In genomic region chr10:61136151-61136550, GRCh38 we compare ENCODE assay signal across 15 cellular contexts.
DNase-seq lines count a peak whose midpoint lies in the region; ATAC-seq, FAIRE-seq and TF ChIP-seq lines count a peak whose summit lies in the region.
"Had no signal": no experiment of that assay in that cellular context is flagged by ENCODE, and none has a peak within 500 bp of the region (broad histone marks: within the 10 kb centered on the region; RNA-seq: fewer than 3 reads in every experiment).

No MANE protein-coding gene starts in this region.

- no peak overlapping the region for H2AFZ ChIP-seq in OCI-LY1 (ENCODE audit: low read length)

- peak overlapping the region; percentile 76 for H3K27ac ChIP-seq in OCI-LY1 (ENCODE audit: low read depth, low read length, poor library complexity, severe bottlenecking)
- H3K27ac ChIP-seq in testis: no peak overlapping the region
- H3K27ac ChIP-seq in CD4-positive, alpha-beta T cell (ENCODE audit: low read depth, low read length): no peak overlapping the region
- H3K27ac ChIP-seq: HL-60, thoracic aorta had no signal

- H3K9me3 ChIP-seq in OCI-LY1 (ENCODE audit: low read length) (no peaks in the 10 kb centered on the region; the same call in 1 of the 2 replicates), testis (no peaks in the 10 kb centered on the region)
- H3K9me3 ChIP-seq in CD4-positive, alpha-beta T cell (ENCODE audit: control insufficient read depth, low read length): no peaks in the 10 kb centered on the region
- H3K9me3 ChIP-seq: thoracic aorta had no signal

- no peak overlapping the region for H3K4me3 Mint-ChIP-seq in CD4-positive, alpha-beta T cell
- H3K4me3 Mint-ChIP-seq: activated T-helper 1 cell treated with anti-CD3 and anti-CD28 coated beads, Interleukin-12 subunit alpha, Interleukin-12 subunit beta, Interleukin-2, Interleukin-4 antibody, amounts not matched to agents 30 ng/mL and 10 ng/mL and 1 ng/mL, durations not matched to agents 14 hours and 24 hours and 36 hours had no signal

- H3K4me1 Mint-ChIP-seq in CD4-positive, alpha-beta T cell (ENCODE audit: low read depth): no peaks in the 10 kb centered on the region

- H3K27me3 ChIP-seq in OCI-LY1 (ENCODE audit: insufficient read depth, low read length) (no peaks in the 10 kb centered on the region), testis (no peaks in the 10 kb centered on the region)
- H3K27me3 ChIP-seq in CD4-positive, alpha-beta T cell (ENCODE audit: control insufficient read depth, insufficient read depth, low read length): no peaks in the 10 kb centered on the region

- H3K9me2 ChIP-seq in OCI-LY1 (ENCODE audit: low read depth, low read length): no peaks in the 10 kb centered on the region

- 84 to 88% methylated on average over 3 of the region's 3 CpGs for WGBS in testis, 2 donors

- H4K20me1 ChIP-seq in OCI-LY1 (ENCODE audit: insufficient read depth, low read length): no peaks in the 10 kb centered on the region

- no peak for ATAC-seq in HG03460 (IDR thresholded peaks at IDR 0.05; ENCODE audit: unreplicated experiment)
- no peak for ATAC-seq in CD4-positive, alpha-beta T cell (ENCODE audit: poor library complexity)

- no peaks in the 10 kb centered on the region for H3F3A ChIP-seq in OCI-LY1 (ENCODE audit: insufficient read depth, low read length)

- H3K36me3 ChIP-seq in OCI-LY1 (ENCODE audit: insufficient read depth, low read length) (no peaks in the 10 kb centered on the region), testis (ENCODE audit: low read depth, missing control alignments) (no peaks in the 10 kb centered on the region)
- H3K36me3 ChIP-seq: thoracic aorta had no signal

- no peaks in the 10 kb centered on the region for H3K36me3 Mint-ChIP-seq in CD4-positive, alpha-beta T cell (ENCODE audit: low read depth)

- H3K4me3 ChIP-seq in OCI-LY1 (ENCODE audit: low read depth, low read length, poor library complexity, severe bottlenecking) (no peak overlapping the region), epithelial cell of esophagus (ENCODE audit: low read length) (no peak overlapping the region), testis (no peak overlapping the region)
- H3K4me3 ChIP-seq: thoracic aorta had no signal

- no peaks in the 10 kb centered on the region for H3K9me3 Mint-ChIP-seq in CD4-positive, alpha-beta T cell
- H3K9me3 Mint-ChIP-seq: activated T-helper 1 cell treated with anti-CD3 and anti-CD28 coated beads, Interleukin-12 subunit alpha, Interleukin-12 subunit beta, Interleukin-2, Interleukin-4 antibody, amounts not matched to agents 30 ng/mL and 10 ng/mL and 1 ng/mL, durations not matched to agents 14 hours and 24 hours and 36 hours had no signal

- no peaks in the 10 kb centered on the region for H3K27me3 Mint-ChIP-seq in CD4-positive, alpha-beta T cell

- intact Hi-C loops in testis (cut with DNase I; ENCODE audit: low total_unique reads): loop anchor here (10.0 kb wide), 1 partner anchor 149 kb away; no protein-coding TSS in a partner anchor
- intact Hi-C loops in CD4-positive, alpha-beta T cell (cut with DNase I, micrococcal nuclease): no loop called here

- no peak overlapping the region for H3K27ac Mint-ChIP-seq in CD4-positive, alpha-beta T cell
- H3K27ac Mint-ChIP-seq: activated T-helper 1 cell treated with anti-CD3 and anti-CD28 coated beads, Interleukin-12 subunit alpha, Interleukin-12 subunit beta, Interleukin-2, Interleukin-4 antibody, amounts not matched to agents 30 ng/mL and 10 ng/mL and 1 ng/mL, durations not matched to agents 14 hours and 24 hours and 36 hours had no signal

- CTCF ChIA-PET in CD4-positive, alpha-beta T cell (lab: Charles Lee): interaction anchor here (0.9 kb wide), 1 partner anchor 11 kb away, joined by 3 read pairs; no protein-coding TSS in a partner anchor

- peak; percentile 43 for FAIRE-seq in H54 (lab: Jason Lieb, UNC)
- FAIRE-seq: endometrium had no signal

- no peak for TF ChIP-seq CTCF in OCI-LY1 (IDR thresholded peaks at IDR 0.05; ENCODE audit: low read length)
- no peak for TF ChIP-seq CTCF in epithelial cell of esophagus (IDR thresholded peaks at IDR 0.05; ENCODE audit: insufficient read depth, low read depth, low read length, missing control alignments)
- TF ChIP-seq CTCF in testis (IDR thresholded peaks at IDR 0.05): no peak
- no peak for TF ChIP-seq CTCF in CD4-positive, alpha-beta T cell (IDR thresholded peaks at IDR 0.05)

- no peaks in the 10 kb centered on the region for H3K79me2 ChIP-seq in OCI-LY1 (ENCODE audit: insufficient read depth, low read length)

- TF ChIP-seq POLR2A in H54 (IDR thresholded peaks at IDR 0.05; ENCODE audit: low read depth, low read length) (no peak), testis (IDR thresholded peaks at IDR 0.05) (no peak)

- no peak overlapping the region for H3K9ac ChIP-seq in OCI-LY1 (ENCODE audit: low read length)

- POLR2A ChIA-PET in CD4-positive, alpha-beta T cell (lab: Charles Lee): no interaction called here

- H3K4me2 ChIP-seq in OCI-LY1 (ENCODE audit: low read length): no peak overlapping the region

- DNase-seq in H54 (ENCODE audit: insufficient read length, low spot score) (peak; percentile 1), epithelial cell of esophagus (ENCODE audit: low read depth) (peak; percentile 33), renal cortical epithelial cell (ENCODE audit: low read depth) (peak; percentile 45), testis (no peak)
- DNase-seq in CD4-positive, alpha-beta T cell: no peak
- DNase-seq: COR-L47; hypothalamus; NCI-H1105; NK-92 treated with Interleukin-12 subunit alpha and Interleukin-12 subunit beta, amount 100 ng/mL, for 24 hours had no signal

- peaks cover 41% of the 10 kb centered on the region for H3K4me1 ChIP-seq in OCI-LY1 (ENCODE audit: insufficient read depth, low read length, severe bottlenecking)
- no peaks in the 10 kb centered on the region for H3K4me1 ChIP-seq in testis

Comparison
In these comparisons a context has a peak if more than half of its experiments do, and no peak if none do; other contexts are left out.
1. DNase-seq: peak in H54 (single experiment), epithelial cell of esophagus (single experiment) and renal cortical epithelial cell (single experiment); none in testis (single experiment) and CD4-positive, alpha-beta T cell (0 of 10).